14 cellular contexts compared by ENCODE assay signal in the genomic region with DNA sequence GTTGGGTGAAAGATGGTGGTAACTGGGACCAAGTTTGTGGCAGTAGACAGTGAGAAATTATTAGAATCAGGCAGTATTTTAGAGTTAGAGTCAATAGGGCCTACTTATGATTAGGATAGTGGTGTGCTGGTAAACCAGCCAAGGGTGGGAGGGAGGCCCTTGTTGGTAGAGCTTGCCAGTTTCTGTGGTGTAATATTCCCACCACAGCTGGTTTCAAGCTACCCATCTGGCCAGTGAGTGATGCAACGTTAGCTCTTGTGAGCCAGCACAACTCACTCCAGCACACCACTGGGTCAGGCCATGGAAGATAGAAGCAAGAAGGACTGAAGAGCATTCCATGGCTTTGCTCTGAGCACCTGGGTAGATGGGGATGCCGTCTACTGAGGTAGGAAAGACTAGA. TPM values are rescaled to one million over a fixed set of nuclear protein-coding genes. Genes with fewer than 3 reads are reported as not detected.
DNase-seq lines count a peak whose midpoint lies in the region; ATAC-seq and TF ChIP-seq lines count a peak whose summit lies in the region.
"Had no signal": no experiment of that assay in that cellular context is flagged by ENCODE, and none has a peak within 500 bp of the region (broad histone marks: within the 10 kb centered on the region; RNA-seq: fewer than 3 reads in every experiment).

No MANE protein-coding gene starts in this region.

- peaks cover 18% of the 10 kb centered on the region for H3K4me1 Mint-ChIP-seq in WTC11

- H3K27me3 Mint-ChIP-seq in WTC11 (ENCODE audit: low read depth), result no peaks in the 10 kb centered on the region

- H3K4me3 Mint-ChIP-seq in WTC11, result no peak overlapping the region

- H3K27me3 ChIP-seq in left ventricle myocardium inferior (ENCODE audit: low read depth), result no peaks in the 10 kb centered on the region
- no peaks in the 10 kb centered on the region for H3K27me3 ChIP-seq in smooth muscle cell (ENCODE audit: low read depth)
- H3K27me3 ChIP-seq: brain microvascular endothelial cell, gastroesophageal sphincter, testis had no signal

- H3K9me3 ChIP-seq in left ventricle myocardium inferior (replicated peaks) (no peaks in the 10 kb centered on the region), smooth muscle cell (replicated peaks; ENCODE audit: low read depth) (no peaks in the 10 kb centered on the region)
- H3K9me3 ChIP-seq: gastroesophageal sphincter, testis had no signal

- ATAC-seq in Right ventricle myocardium superior (ENCODE audit: poor library complexity), result peak; percentile 83
- ATAC-seq in left cardiac atrium, result peak; percentile 58
- ATAC-seq in WTC11, result no peak
- ATAC-seq: gastroesophageal sphincter had no signal

- WGBS in smooth muscle cell (ENCODE audit: low lambda C conversion rate), result 92% methylated on average over 2 of the region's 2 CpGs

- no peak for TF ChIP-seq CTCF in left ventricle myocardium inferior (IDR thresholded peaks at IDR 0.05; ENCODE audit: borderline replicate concordance)
- no peak for TF ChIP-seq CTCF in WTC11 (IDR thresholded peaks at IDR 0.05)
- no peak for TF ChIP-seq CTCF in smooth muscle cell (IDR thresholded peaks at IDR 0.05; ENCODE audit: borderline replicate concordance, insufficient read depth, poor library complexity, severe bottlenecking)

- no peak overlapping the region for H3K9ac ChIP-seq in smooth muscle cell (ENCODE audit: low read depth)

- no peak overlapping the region for H3K4me3 ChIP-seq in left ventricle myocardium inferior
- H3K4me3 ChIP-seq in smooth muscle cell, result no peak overlapping the region
- H3K4me3 ChIP-seq: gastroesophageal sphincter, testis had no signal

- DNase-seq in Right ventricle myocardium superior (peak; percentile 52), left ventricle myocardium inferior (no peak), SW480 (ENCODE audit: low spot score) (peak; percentile 13), left cardiac atrium (peak; percentile 52), NCI-H128 (lab: John Stamatoyannopoulos, UW; ENCODE audit: unreplicated experiment) (no peak), SKM-1 treated with dmso at 0.1 percent for 144 hours (lab: John Stamatoyannopoulos, UW; ENCODE audit: unreplicated experiment) (no peak), WTC11 (ENCODE audit: low spot score) (no peak), smooth muscle cell (lab: John Stamatoyannopoulos, UW; ENCODE audit: unreplicated experiment) (no peak)
- DNase-seq: activated effector memory CD4-positive, alpha-beta T cell treated with anti-CD3 and anti-CD28 coated beads, Interleukin-2, amount 50 U/mL, for 16 hours; brain microvascular endothelial cell; NCI-H1092 treated with DMSO at 0.1 percent for 48 hours; stimulated activated CD4-positive, alpha-beta T cell treated with anti-CD3 and anti-CD28 coated beads, Interleukin-15, amount 100 ng/mL, for 24 hours; testis had no signal

- H3K9me3 Mint-ChIP-seq in WTC11, result no peaks in the 10 kb centered on the region

- H3K4me2 ChIP-seq in smooth muscle cell, result no peak overlapping the region

- intact Hi-C loops in Right ventricle myocardium superior (cut with DNase I), result no loop called here
- intact Hi-C loops in left ventricle myocardium inferior (cut with micrococcal nuclease), result no loop called here
- intact Hi-C loops in left cardiac atrium (cut with DNase I), result no loop called here

- H3K79me2 ChIP-seq in smooth muscle cell (ENCODE audit: low read depth), result no peaks in the 10 kb centered on the region

- no peaks in the 10 kb centered on the region for H3F3A ChIP-seq in smooth muscle cell (ENCODE audit: low read depth)

- no peaks in the 10 kb centered on the region for H4K20me1 ChIP-seq in smooth muscle cell (ENCODE audit: low read depth)

- H3K36me3 ChIP-seq in left ventricle myocardium inferior, result no peaks in the 10 kb centered on the region
- no peaks in the 10 kb centered on the region for H3K36me3 ChIP-seq in smooth muscle cell (ENCODE audit: low read depth)
- H3K36me3 ChIP-seq: brain microvascular endothelial cell, gastroesophageal sphincter had no signal

- H3K36me3 Mint-ChIP-seq in WTC11, result no peaks in the 10 kb centered on the region

- no peak overlapping the region for H2AFZ ChIP-seq in smooth muscle cell (ENCODE audit: low read depth)

- CTCF ChIA-PET in WTC11 (lab: Charles Lee), result interaction anchor here (0.9 kb wide), 1 partner anchor 35 kb away, joined by 5 read pairs; the partner anchor contains the start of gene GNAO1

- POLR2A ChIA-PET in WTC11 (lab: Charles Lee), result no interaction called here

- H3K27ac ChIP-seq in left ventricle myocardium inferior (replicated peaks) (no peak overlapping the region), smooth muscle cell (ENCODE audit: low read depth) (no peak overlapping the region)
- H3K27ac ChIP-seq: brain microvascular endothelial cell, gastroesophageal sphincter, testis had no signal

- no peak overlapping the region for H3K27ac Mint-ChIP-seq in WTC11

- H3K4me1 ChIP-seq in left ventricle myocardium inferior (peaks cover 15% of the 10 kb centered on the region), smooth muscle cell (ENCODE audit: low read depth) (no peaks in the 10 kb centered on the region)
- H3K4me1 ChIP-seq: testis had no signal

TF ChIP-seq in WTC11, 78 proteins besides CTCF, POLR2A, EP300 and RAD21 (continues in another document):
- TF ChIP-seq ZNF532 (CRISPR knock-in tag; IDR thresholded peaks at IDR 0.05; ENCODE audit: borderline replicate concordance) (no peak), ELF4 (CRISPR knock-in tag; IDR thresholded peaks at IDR 0.05; ENCODE audit: low read depth) (no peak), ZNF121 (CRISPR knock-in tag; IDR thresholded peaks at IDR 0.05) (no peak), OVOL2 (CRISPR knock-in tag; IDR thresholded peaks at IDR 0.05; ENCODE audit: borderline replicate concordance) (no peak), SMAD3 (CRISPR knock-in tag; IDR thresholded peaks at IDR 0.05; ENCODE audit: borderline replicate concordance) (no peak), NR3C1 (CRISPR knock-in tag; conservative IDR thresholded peaks at IDR 0.05; ENCODE audit: low read depth) (no peak), FOXK1 (CRISPR knock-in tag; IDR thresholded peaks at IDR 0.05) (no peak), NR1H2 (CRISPR knock-in tag; IDR thresholded peaks at IDR 0.05) (no peak), SMAD4 (CRISPR knock-in tag; IDR thresholded peaks at IDR 0.05) (no peak), SOX15 (CRISPR knock-in tag; IDR thresholded peaks at IDR 0.05) (no peak), ZNF263 (CRISPR knock-in tag; IDR thresholded peaks at IDR 0.05; ENCODE audit: low read depth) (no peak)
- TF ChIP-seq, protein P1, sequence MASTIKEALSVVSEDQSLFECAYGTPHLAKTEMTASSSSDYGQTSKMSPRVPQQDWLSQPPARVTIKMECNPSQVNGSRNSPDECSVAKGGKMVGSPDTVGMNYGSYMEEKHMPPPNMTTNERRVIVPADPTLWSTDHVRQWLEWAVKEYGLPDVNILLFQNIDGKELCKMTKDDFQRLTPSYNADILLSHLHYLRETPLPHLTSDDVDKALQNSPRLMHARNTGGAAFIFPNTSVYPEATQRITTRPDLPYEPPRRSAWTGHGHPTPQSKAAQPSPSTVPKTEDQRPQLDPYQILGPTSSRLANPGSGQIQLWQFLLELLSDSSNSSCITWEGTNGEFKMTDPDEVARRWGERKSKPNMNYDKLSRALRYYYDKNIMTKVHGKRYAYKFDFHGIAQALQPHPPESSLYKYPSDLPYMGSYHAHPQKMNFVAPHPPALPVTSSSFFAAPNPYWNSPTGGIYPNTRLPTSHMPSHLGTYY (CRISPR knock-in tag; IDR thresholded peaks at IDR 0.05), result no peak

RNA-seq across cellular contexts. Expression of gene GNAO1, which starts 34.9 kb away (rescaled TPM):
- total RNA-seq in Right ventricle myocardium superior (25.9 TPM), left ventricle myocardium inferior (15.4 TPM), left cardiac atrium (10 to 100 TPM; 65.3 to 92.9 TPM), WTC11 (2021) (22.9 to 30.6 TPM (median 23.6 TPM) in 3 replicates), smooth muscle cell (3.7 and 4.8 TPM in 2 replicates)
- polyA plus RNA-seq in smooth muscle cell, result 1.7 and 2.3 TPM in 2 replicates

Comparison
In these comparisons a context has a peak if more than half of its experiments do, and no peak if none do; other contexts are left out.
1. DNase-seq: peak in Right ventricle myocardium superior (single experiment), SW480 (single experiment) and left cardiac atrium (single experiment); none in left ventricle myocardium inferior (single experiment), NCI-H128 (single experiment), SKM-1 treated with dmso at 0.1 percent for 144 hours (single experiment), WTC11 (single experiment) and smooth muscle cell (single experiment).